In the genomic region with DNA sequence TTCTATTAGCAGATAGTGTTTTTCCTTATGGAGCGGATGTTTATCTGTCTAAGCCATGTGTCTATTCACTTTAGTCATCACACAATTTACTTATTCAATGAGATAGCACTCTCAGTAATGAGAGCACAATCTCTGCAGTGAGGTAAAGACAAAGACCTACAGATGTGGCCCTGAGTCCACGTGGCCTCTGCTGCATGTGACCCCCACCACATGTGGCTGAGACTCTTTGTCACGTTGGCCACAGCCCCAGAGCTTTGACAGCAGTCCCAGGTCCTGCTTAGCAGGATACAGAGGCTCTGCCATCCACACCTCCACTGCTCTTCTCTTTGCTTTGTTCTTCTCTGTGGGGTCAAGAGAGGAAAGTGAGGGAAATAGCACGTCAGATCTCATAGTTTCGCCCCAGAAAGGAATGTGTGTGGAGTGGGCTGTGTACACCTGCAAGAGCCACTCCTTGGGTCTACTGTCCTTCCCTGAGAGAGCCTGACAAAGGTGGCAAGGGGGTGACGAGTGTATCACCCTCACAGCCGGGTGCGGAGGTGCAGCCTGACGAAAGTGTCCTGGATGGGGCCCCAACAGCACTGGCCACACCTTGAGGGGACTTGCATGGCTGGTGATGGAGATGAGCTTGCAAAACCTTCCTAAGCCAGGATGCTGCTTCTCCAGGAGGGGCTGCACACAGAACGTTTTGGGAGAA, we compare ENCODE assay signal across 14 cellular contexts. TPM values are rescaled to one million over a fixed set of nuclear protein-coding genes. Genes with fewer than 3 reads are reported as not detected.
"Had no signal": no experiment of that assay in that cellular context is flagged by ENCODE, and none has a peak within 500 bp of the region (broad histone marks: within the 10 kb centered on the region; RNA-seq: fewer than 3 reads in every experiment).

No MANE protein-coding gene starts in this region.

- H3K36me3 ChIP-seq: cardiac muscle cell, gastrocnemius medialis, stomach, vagina had no signal

- H3K27ac ChIP-seq: cardiac muscle cell, gastrocnemius medialis, skin epidermis, stomach, vagina had no signal

- H3K9me3 ChIP-seq: gastrocnemius medialis, vagina had no signal

- H3K27me3 ChIP-seq: cardiac muscle cell, gastrocnemius medialis, vagina had no signal

- H3K4me3 Mint-ChIP-seq: activated CD4-positive, alpha-beta T cell treated with anti-CD3 and anti-CD28 coated beads, Interleukin-2, amount 10 ng/mL, durations not matched to agents 7 days and 5 days; activated T-helper 1 cell treated with anti-CD3 and anti-CD28 coated beads, Interleukin-12 subunit alpha, Interleukin-12 subunit beta, Interleukin-2, Interleukin-4 antibody, amounts not matched to agents 30 ng/mL and 10 ng/mL and 1 ng/mL, durations not matched to agents 14 hours and 24 hours and 36 hours had no signal

- H3K27me3 Mint-ChIP-seq: activated CD4-positive, alpha-beta T cell treated with anti-CD3 and anti-CD28 coated beads, Interleukin-2, amount 10 ng/mL, durations not matched to agents 7 days and 5 days had no signal

- H3K27ac Mint-ChIP-seq: activated CD4-positive, alpha-beta T cell treated with anti-CD3 and anti-CD28 coated beads, Interleukin-2, amount 10 ng/mL, durations not matched to agents 7 days and 5 days; activated T-helper 1 cell treated with anti-CD3 and anti-CD28 coated beads, Interleukin-12 subunit alpha, Interleukin-12 subunit beta, Interleukin-2, Interleukin-4 antibody, amounts not matched to agents 30 ng/mL and 10 ng/mL and 1 ng/mL, durations not matched to agents 14 hours and 24 hours and 36 hours had no signal

- DNase-seq: activated CD4-positive, alpha-beta T cell treated with anti-CD3 and anti-CD28 coated beads, Interleukin-2, amount 10 ng/mL, durations not matched to agents 7 days and 5 days; activated CD4-positive, CD25-positive, alpha-beta regulatory T cell; activated naive CD4-positive, alpha-beta T cell; effector CD8-positive, alpha-beta T cell; gastrocnemius medialis; kidney; stomach; T-helper 2 cell had no signal

- ATAC-seq: gastrocnemius medialis had no signal

- H3K4me3 ChIP-seq: cardiac muscle cell, gastrocnemius medialis, skin epidermis, stomach, vagina had no signal

- H3K4me1 ChIP-seq: gastrocnemius medialis, stomach, vagina had no signal

RNA-seq across cellular contexts. Expression of gene ZNF831, which starts 40.7 kb away (rescaled TPM):
- total RNA-seq: cardiac muscle cell, fibroblast of lung, myocyte had no signal
